ENCODE assay signal across 1 cellular context in genomic region chr1:20476260-20477038, GRCh38.
TF ChIP-seq lines count a peak whose summit lies in the region.

No MANE protein-coding gene starts in this region.

TF ChIP-seq in K562, 482 proteins besides CTCF, POLR2A, EP300 and RAD21 (continues in another document):
- no peak for TF ChIP-seq MCM5 (IDR thresholded peaks at IDR 0.05; ENCODE audit: low read depth)
- no peak for TF ChIP-seq NBN (IDR thresholded peaks at IDR 0.05; ENCODE audit: low read depth)
- TF ChIP-seq ATF3 (IDR thresholded peaks at IDR 0.05): no peak
- no peak for TF ChIP-seq ATF3 (CRISPR knock-in tag; conservative IDR thresholded peaks at IDR 0.05)
- no peak for TF ChIP-seq ELK1 (CRISPR knock-in tag; IDR thresholded peaks at IDR 0.05)
- peak; percentile 89; the same call in 1 of the 2 replicates for TF ChIP-seq RREB1 (CRISPR knock-in tag; IDR thresholded peaks at IDR 0.05)
- peak; percentile 94 for TF ChIP-seq RFX1 (IDR thresholded peaks at IDR 0.05)
- TF ChIP-seq TAF7 (tag; IDR thresholded peaks at IDR 0.05): no peak
- no peak for TF ChIP-seq POLR2B (IDR thresholded peaks at IDR 0.05; ENCODE audit: low read depth, partially characterized antibody)
- TF ChIP-seq SUPT5H (IDR thresholded peaks at IDR 0.05): no peak
- TF ChIP-seq SMAD2 (IDR thresholded peaks at IDR 0.05; ENCODE audit: low read depth, low read length): no peak
- TF ChIP-seq CREB3L1 (IDR thresholded peaks at IDR 0.05; ENCODE audit: borderline replicate concordance, low read depth): no peak
- TF ChIP-seq ZKSCAN8 (CRISPR knock-in tag; IDR thresholded peaks at IDR 0.05): no peak
- peak; percentile 78 for TF ChIP-seq HDAC2 (IDR thresholded peaks at IDR 0.05)
- TF ChIP-seq CREM (IDR thresholded peaks at IDR 0.05; ENCODE audit: low read depth): 0 out of 2 replicates have a peak, but pooled peaks have one; percentile 7
- TF ChIP-seq, protein P1, sequence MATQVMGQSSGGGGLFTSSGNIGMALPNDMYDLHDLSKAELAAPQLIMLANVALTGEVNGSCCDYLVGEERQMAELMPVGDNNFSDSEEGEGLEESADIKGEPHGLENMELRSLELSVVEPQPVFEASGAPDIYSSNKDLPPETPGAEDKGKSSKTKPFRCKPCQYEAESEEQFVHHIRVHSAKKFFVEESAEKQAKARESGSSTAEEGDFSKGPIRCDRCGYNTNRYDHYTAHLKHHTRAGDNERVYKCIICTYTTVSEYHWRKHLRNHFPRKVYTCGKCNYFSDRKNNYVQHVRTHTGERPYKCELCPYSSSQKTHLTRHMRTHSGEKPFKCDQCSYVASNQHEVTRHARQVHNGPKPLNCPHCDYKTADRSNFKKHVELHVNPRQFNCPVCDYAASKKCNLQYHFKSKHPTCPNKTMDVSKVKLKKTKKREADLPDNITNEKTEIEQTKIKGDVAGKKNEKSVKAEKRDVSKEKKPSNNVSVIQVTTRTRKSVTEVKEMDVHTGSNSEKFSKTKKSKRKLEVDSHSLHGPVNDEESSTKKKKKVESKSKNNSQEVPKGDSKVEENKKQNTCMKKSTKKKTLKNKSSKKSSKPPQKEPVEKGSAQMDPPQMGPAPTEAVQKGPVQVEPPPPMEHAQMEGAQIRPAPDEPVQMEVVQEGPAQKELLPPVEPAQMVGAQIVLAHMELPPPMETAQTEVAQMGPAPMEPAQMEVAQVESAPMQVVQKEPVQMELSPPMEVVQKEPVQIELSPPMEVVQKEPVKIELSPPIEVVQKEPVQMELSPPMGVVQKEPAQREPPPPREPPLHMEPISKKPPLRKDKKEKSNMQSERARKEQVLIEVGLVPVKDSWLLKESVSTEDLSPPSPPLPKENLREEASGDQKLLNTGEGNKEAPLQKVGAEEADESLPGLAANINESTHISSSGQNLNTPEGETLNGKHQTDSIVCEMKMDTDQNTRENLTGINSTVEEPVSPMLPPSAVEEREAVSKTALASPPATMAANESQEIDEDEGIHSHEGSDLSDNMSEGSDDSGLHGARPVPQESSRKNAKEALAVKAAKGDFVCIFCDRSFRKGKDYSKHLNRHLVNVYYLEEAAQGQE (CRISPR knock-in tag; IDR thresholded peaks at IDR 0.05; ENCODE audit: low read depth): no peak
- peak; percentile 78; the same call in 1 of the 2 replicates for TF ChIP-seq CTBP1 (IDR thresholded peaks at IDR 0.05; ENCODE audit: borderline replicate concordance)
- no peak for TF ChIP-seq KLF1 (tag; IDR thresholded peaks at IDR 0.05)
- TF ChIP-seq ZNF699 (CRISPR knock-in tag; IDR thresholded peaks at IDR 0.05; ENCODE audit: insufficient replicate concordance): no peak
- no peak for TF ChIP-seq HLTF (IDR thresholded peaks at IDR 0.05)
- TF ChIP-seq POU5F1 (IDR thresholded peaks at IDR 0.05; ENCODE audit: borderline replicate concordance, low read depth, low read length, partially characterized antibody): no peak
- peak; percentile 44; the same call in 1 of the 2 replicates for TF ChIP-seq BMI1 (IDR thresholded peaks at IDR 0.05; ENCODE audit: low read length)
- TF ChIP-seq E2F8 (IDR thresholded peaks at IDR 0.05; ENCODE audit: low read depth, partially characterized antibody): no peak
- TF ChIP-seq, protein P2, sequence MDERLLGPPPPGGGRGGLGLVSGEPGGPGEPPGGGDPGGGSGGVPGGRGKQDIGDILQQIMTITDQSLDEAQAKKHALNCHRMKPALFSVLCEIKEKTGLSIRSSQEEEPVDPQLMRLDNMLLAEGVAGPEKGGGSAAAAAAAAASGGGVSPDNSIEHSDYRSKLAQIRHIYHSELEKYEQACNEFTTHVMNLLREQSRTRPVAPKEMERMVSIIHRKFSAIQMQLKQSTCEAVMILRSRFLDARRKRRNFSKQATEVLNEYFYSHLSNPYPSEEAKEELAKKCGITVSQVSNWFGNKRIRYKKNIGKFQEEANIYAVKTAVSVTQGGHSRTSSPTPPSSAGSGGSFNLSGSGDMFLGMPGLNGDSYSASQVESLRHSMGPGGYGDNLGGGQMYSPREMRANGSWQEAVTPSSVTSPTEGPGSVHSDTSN (CRISPR knock-in tag; IDR thresholded peaks at IDR 0.05; ENCODE audit: low read depth): no peak
- TF ChIP-seq, protein P2 (tag; conservative IDR thresholded peaks at IDR 0.05; ENCODE audit: low read depth): peak; percentile 45; the same call in 1 of the 2 replicates
- no peak for TF ChIP-seq DIDO1 (tag; IDR thresholded peaks at IDR 0.05; ENCODE audit: low read depth)
- TF ChIP-seq THAP7 (CRISPR knock-in tag; IDR thresholded peaks at IDR 0.05): no peak
- TF ChIP-seq TRIM24 (IDR thresholded peaks at IDR 0.05): no peak
- no peak for TF ChIP-seq FIP1L1 (IDR thresholded peaks at IDR 0.05; ENCODE audit: low read depth, low read length, poor library complexity, severe bottlenecking)
- TF ChIP-seq ZNF23 (CRISPR knock-in tag; IDR thresholded peaks at IDR 0.05): no peak
- TF ChIP-seq CXXC5 (CRISPR knock-in tag; IDR thresholded peaks at IDR 0.05): peak; percentile 33; the same call in 1 of the 2 replicates
- TF ChIP-seq RBM17 (IDR thresholded peaks at IDR 0.05; ENCODE audit: borderline replicate concordance, low read depth, low read length): no peak
- no peak for TF ChIP-seq ZFP36 (IDR thresholded peaks at IDR 0.05; ENCODE audit: low read depth, low read length, partially characterized antibody)
- no peak for TF ChIP-seq POLR2AphosphoS5 (IDR thresholded peaks at IDR 0.05; ENCODE audit: control insufficient read depth, insufficient read depth, low read depth, low read length)
- no peak for TF ChIP-seq ZNF436 (CRISPR knock-in tag; IDR thresholded peaks at IDR 0.05)
- TF ChIP-seq DEAF1 (CRISPR knock-in tag; IDR thresholded peaks at IDR 0.05): no peak
- no peak for TF ChIP-seq LARP7 (IDR thresholded peaks at IDR 0.05)
- TF ChIP-seq TFAP4 (CRISPR knock-in tag; IDR thresholded peaks at IDR 0.05; ENCODE audit: borderline replicate concordance): peak; percentile 52; the same call in 1 of the 2 replicates
- TF ChIP-seq RBM25 (IDR thresholded peaks at IDR 0.05; ENCODE audit: low read depth, low read length, severe bottlenecking): peak; percentile 71
- TF ChIP-seq ADNP (tag; IDR thresholded peaks at IDR 0.05): peak; percentile 85
